14 cellular contexts compared by ENCODE assay signal in genomic region chr6:44176130-44176934, GRCh38. TPM values are rescaled to one million over a fixed set of nuclear protein-coding genes. Genes with fewer than 3 reads are reported as not detected.
A peak's percentile ranks its signal among the peaks of the same experiment; 100 is the strongest.
DNase-seq lines count a peak whose midpoint lies in the region; ATAC-seq and TF ChIP-seq lines count a peak whose summit lies in the region.
"Had no signal": no experiment of that assay in that cellular context is flagged by ENCODE, and none has a peak within 500 bp of the region (broad histone marks: within the 10 kb centered on the region; RNA-seq: fewer than 3 reads in every experiment).

No MANE protein-coding gene starts in this region.

- peaks cover 11% of the 10 kb centered on the region for H3K27me3 Mint-ChIP-seq in activated CD8-positive, alpha-beta T cell treated with anti-CD3 and anti-CD28 coated beads, Interleukin-2, amount 10 ng/mL, durations not matched to agents 7 days and 5 days (ENCODE audit: low read depth)
- H3K27me3 Mint-ChIP-seq in natural killer cell (ENCODE audit: low read depth in 2 of 2): peaks cover 3 to 6% of the 10 kb centered on the region in 2 donors
- H3K27me3 Mint-ChIP-seq: CD4-positive, CD25-positive, alpha-beta regulatory T cell had no signal

- BruUV-seq in A673 (replicated peaks; lab: Mats Ljungman, UMichigan): no TSS peak

- H3K36me3 ChIP-seq in DND-41 (ENCODE audit: insufficient read depth, low read length) (no peaks in the 10 kb centered on the region), H7 (replicated peaks; ENCODE audit: control insufficient read depth, insufficient read depth, low read length) (no peaks in the 10 kb centered on the region), A673 (ENCODE audit: insufficient read depth, low read length, poor library complexity, severe bottlenecking) (no peaks in the 10 kb centered on the region)
- H3K36me3 ChIP-seq: MG63 had no signal

- peak overlapping the region; percentile 54 for H3K4me3 Mint-ChIP-seq in activated CD8-positive, alpha-beta T cell treated with anti-CD3 and anti-CD28 coated beads, Interleukin-2, amount 10 ng/mL, durations not matched to agents 7 days and 5 days
- H3K4me3 Mint-ChIP-seq in natural killer cell: peak overlapping the region; percentile 61
- H3K4me3 Mint-ChIP-seq: CD4-positive, CD25-positive, alpha-beta regulatory T cell had no signal

- no peaks in the 10 kb centered on the region for H3K27me3 ChIP-seq in DND-41 (ENCODE audit: insufficient read depth, low read length, poor library complexity)
- H3K27me3 ChIP-seq in H7 (ENCODE audit: control insufficient read depth, insufficient read depth, low read length): no peaks in the 10 kb centered on the region
- no peaks in the 10 kb centered on the region for H3K27me3 ChIP-seq in A673 (replicated peaks; ENCODE audit: insufficient read depth, low read depth, low read length, poor library complexity)
- H3K27me3 ChIP-seq: MG63 had no signal

- CTCF ChIA-PET in activated CD8-positive, alpha-beta T cell treated with anti-CD3 and anti-CD28 coated beads, Interleukin-2, amount 10 ng/mL, durations not matched to agents 7 days and 5 days (lab: Charles Lee): interaction anchor here (1.3 to 1.8 kb wide), 4 partner anchors 61 to 162 kb away, joined by 3 to 8 read pairs (median 6); partner anchors contain the start of gene SLC35B2
- CTCF ChIA-PET in A673 (lab: Charles Lee): no interaction called here

- H3K4me1 ChIP-seq in DND-41 (ENCODE audit: insufficient read depth, low read length) (peaks cover 3% of the 10 kb centered on the region; the same call in 1 of the 2 replicates), A673 (ENCODE audit: insufficient read depth, low read length, poor library complexity, severe bottlenecking) (no peaks in the 10 kb centered on the region)

- H3K36me3 Mint-ChIP-seq in activated CD8-positive, alpha-beta T cell treated with anti-CD3 and anti-CD28 coated beads, Interleukin-2, amount 10 ng/mL, durations not matched to agents 7 days and 5 days (ENCODE audit: low read depth): no peaks in the 10 kb centered on the region
- H3K36me3 Mint-ChIP-seq in natural killer cell: no peaks in the 10 kb centered on the region
- H3K36me3 Mint-ChIP-seq: CD4-positive, CD25-positive, alpha-beta regulatory T cell had no signal

- no peaks in the 10 kb centered on the region for H3K9me3 ChIP-seq in DND-41 (ENCODE audit: insufficient read depth, low read length, severe bottlenecking)
- H3K9me3 ChIP-seq in A673 (ENCODE audit: low read depth, low read length, poor library complexity, severe bottlenecking): no peaks in the 10 kb centered on the region
- H3K9me3 ChIP-seq: MG63 had no signal

- no peak overlapping the region for H3K4me2 ChIP-seq in DND-41 (ENCODE audit: insufficient read depth, low read length)

- no peak overlapping the region for H3K27ac ChIP-seq in DND-41 (ENCODE audit: low read length)
- no peak overlapping the region for H3K27ac ChIP-seq in A673 (ENCODE audit: low read depth, low read length, poor library complexity, severe bottlenecking)

- intact Hi-C loops in natural killer cell (cut with micrococcal nuclease) (no loop called here), A673 (cut with micrococcal nuclease; ENCODE audit: unreplicated experiment) (no loop called here)

- TF ChIP-seq CTCF in DND-41 (IDR thresholded peaks at IDR 0.05; ENCODE audit: borderline replicate concordance, extremely low read depth, low read length, poor library complexity, severe bottlenecking) (no peak), natural killer cell (IDR thresholded peaks at IDR 0.05) (no peak), A673 (conservative IDR thresholded peaks at IDR 0.05; ENCODE audit: low read depth, low read length) (no peak)

- POLR2A ChIA-PET in activated CD8-positive, alpha-beta T cell treated with anti-CD3 and anti-CD28 coated beads, Interleukin-2, amount 10 ng/mL, durations not matched to agents 7 days and 5 days (lab: Charles Lee): interaction anchor here (0.6 to 0.9 kb wide), 3 partner anchors 70 to 122 kb away, joined by 3 to 4 read pairs (median 3); partner anchors contain the start of gene HSP90AB1
- POLR2A ChIA-PET in A673 (lab: Charles Lee; ENCODE audit: low non-redundant PET): interaction anchor here (0.6 kb wide), 1 partner anchor 230 kb away, joined by 5 read pairs; no protein-coding TSS in a partner anchor

- no peaks in the 10 kb centered on the region for H3K79me2 ChIP-seq in DND-41 (ENCODE audit: insufficient read depth, low read length)

- H2AFZ ChIP-seq in DND-41 (ENCODE audit: low read depth, low read length): no peak overlapping the region

- H3K4me1 Mint-ChIP-seq in activated CD8-positive, alpha-beta T cell treated with anti-CD3 and anti-CD28 coated beads, Interleukin-2, amount 10 ng/mL, durations not matched to agents 7 days and 5 days (ENCODE audit: low read depth): peaks cover 33% of the 10 kb centered on the region
- H3K4me1 Mint-ChIP-seq in natural killer cell: peaks cover 12 to 23% of the 10 kb centered on the region in 2 donors

- H4K20me1 ChIP-seq in DND-41 (ENCODE audit: insufficient read depth, low read length): no peaks in the 10 kb centered on the region

- ATAC-seq in DND-41 (ENCODE audit: insufficient read depth, low read depth) (peak; percentile 44; the same call in 2 of the 3 replicates), natural killer cell (peak in 1 of 3 donors; percentile 16), HG03342 (IDR thresholded peaks at IDR 0.05; ENCODE audit: unreplicated experiment) (no peak), GM19324 (IDR thresholded peaks at IDR 0.05; ENCODE audit: low FRiP score, unreplicated experiment) (no peak)
- no peak for ATAC-seq in activated CD8-positive, alpha-beta T cell treated with anti-CD3 and anti-CD28 coated beads, Interleukin-2, amount 10 ng/mL, durations not matched to agents 7 days and 5 days

- DNase-seq in DND-41 (peak; percentile 36), H7 (peak; percentile 39), natural killer cell (no peak), A673 (ENCODE audit: low spot score) (no peak)
- DNase-seq in activated CD8-positive, alpha-beta T cell treated with anti-CD3 and anti-CD28 coated beads, Interleukin-2, amount 10 ng/mL, durations not matched to agents 7 days and 5 days: no peak
- DNase-seq: GOT3; MG63; NK-92 treated with Interleukin-12 subunit alpha and Interleukin-12 subunit beta, amount 100 ng/mL, for 24 hours had no signal

- H3K4me3 ChIP-seq in DND-41 (ENCODE audit: low read depth in 1 of 2, low read length in 2 of 2): no peak overlapping the region
- no peak overlapping the region for H3K4me3 ChIP-seq in H7 (ENCODE audit: insufficient read depth, low read depth, low read length)
- no peak overlapping the region for H3K4me3 ChIP-seq in A673 (ENCODE audit: low read depth, low read length, poor library complexity, severe bottlenecking)
- H3K4me3 ChIP-seq: MG63 had no signal

- peak overlapping the region; percentile 12 for H3K27ac Mint-ChIP-seq in activated CD8-positive, alpha-beta T cell treated with anti-CD3 and anti-CD28 coated beads, Interleukin-2, amount 10 ng/mL, durations not matched to agents 7 days and 5 days
- peak overlapping the region in 1 of 2 donors; percentile 76 for H3K27ac Mint-ChIP-seq in natural killer cell
- H3K27ac Mint-ChIP-seq: CD4-positive, CD25-positive, alpha-beta regulatory T cell; progenitor cell of endocrine pancreas had no signal

- no peaks in the 10 kb centered on the region for H3K9me3 Mint-ChIP-seq in activated CD8-positive, alpha-beta T cell treated with anti-CD3 and anti-CD28 coated beads, Interleukin-2, amount 10 ng/mL, durations not matched to agents 7 days and 5 days (ENCODE audit: insufficient read depth)
- H3K9me3 Mint-ChIP-seq in natural killer cell: no peaks in the 10 kb centered on the region
- H3K9me3 Mint-ChIP-seq: CD4-positive, CD25-positive, alpha-beta regulatory T cell; central memory CD8-positive, alpha-beta T cell had no signal

- H3K9ac ChIP-seq in DND-41 (ENCODE audit: low read depth, low read length): no peak overlapping the region

RNA-seq across cellular contexts. Expression of gene CAPN11, which starts 17.7 kb away (rescaled TPM):
- total RNA-seq in H7 (2014; rRNA removed; shearing (Covaris generic)): 1.0 and 2.0 TPM in 2 replicates
- total RNA-seq in activated CD8-positive, alpha-beta T cell treated with anti-CD3 and anti-CD28 coated beads, Interleukin-2, amount 10 ng/mL, durations not matched to agents 7 days and 5 days: under 1 TPM; 0.58 to 0.70 TPM
- total RNA-seq in natural killer cell (not detected), A673 (2021) (not detected in 2 replicates)
- total RNA-seq: CD4-positive, CD25-positive, alpha-beta regulatory T cell; progenitor cell of endocrine pancreas had no signal

RNA-seq across cellular contexts. Expression of gene MYMX, which starts 40.4 kb away (rescaled TPM):
- total RNA-seq in H7 (2014; rRNA removed; shearing (Covaris generic)): 5.2 and 6.0 TPM in 2 replicates
- total RNA-seq in activated CD8-positive, alpha-beta T cell treated with anti-CD3 and anti-CD28 coated beads, Interleukin-2, amount 10 ng/mL, durations not matched to agents 7 days and 5 days: not detected
- not detected for total RNA-seq in natural killer cell
- 0.81 TPM in 1 of 2 replicates, not detected in the other for total RNA-seq in A673 (2021)
- total RNA-seq: CD4-positive, CD25-positive, alpha-beta regulatory T cell; progenitor cell of endocrine pancreas; ureter had no signal

RNA-seq across cellular contexts. Expression of gene SLC29A1, which starts 47.1 kb away (rescaled TPM):
- total RNA-seq in H7 (2014; rRNA removed; shearing (Covaris generic)): 68.6 and 71.9 TPM in 2 replicates
- total RNA-seq in activated CD8-positive, alpha-beta T cell treated with anti-CD3 and anti-CD28 coated beads, Interleukin-2, amount 10 ng/mL, durations not matched to agents 7 days and 5 days: 10 to 100 TPM; 49.2 to 53.4 TPM
- total RNA-seq in natural killer cell: 1 to 10 TPM; 2.2 to 5.5 (median 5.2) TPM
- total RNA-seq in A673 (2021): 92.5 and 108 TPM in 2 replicates

RNA-seq across cellular contexts. Expression of gene TMEM63B, which starts 49.0 kb away (rescaled TPM):
- total RNA-seq in H7 (2014; rRNA removed; shearing (Covaris generic)): 24.9 and 36.2 TPM in 2 replicates
- 10 to 100 TPM; 15.5 to 17.9 TPM for total RNA-seq in activated CD8-positive, alpha-beta T cell treated with anti-CD3 and anti-CD28 coated beads, Interleukin-2, amount 10 ng/mL, durations not matched to agents 7 days and 5 days
- 10 to 100 TPM; 24.7 to 30.8 (median 28.1) TPM for total RNA-seq in natural killer cell
- 32.0 and 34.2 TPM in 2 replicates for total RNA-seq in A673 (2021)

RNA-seq across cellular contexts. Expression of gene MRPL14, which starts 49.1 kb away (rescaled TPM):
- 91.0 and 92.0 TPM in 2 replicates for total RNA-seq in H7 (2014; rRNA removed; shearing (Covaris generic))
- 10 to 100 TPM; 57.3 to 60.9 TPM for total RNA-seq in activated CD8-positive, alpha-beta T cell treated with anti-CD3 and anti-CD28 coated beads, Interleukin-2, amount 10 ng/mL, durations not matched to agents 7 days and 5 days
- total RNA-seq in natural killer cell (10 to 100 TPM; 14.9 to 16.2 (median 16.0) TPM), A673 (2021) (78.8 and 80.4 TPM in 2 replicates)

Comparison
In these comparisons a context has a peak if more than half of its experiments do, and no peak if none do; other contexts are left out.
1. DNase-seq: peak in DND-41 (single experiment) and H7 (single experiment); none in activated CD8-positive, alpha-beta T cell treated with anti-CD3 and anti-CD28 coated beads, Interleukin-2, amount 10 ng/mL, durations not matched to agents 7 days and 5 days (single experiment), natural killer cell (single experiment) and A673 (single experiment).
2. RNA of gene SLC29A1, which starts 47.1 kb away (total RNA-seq): 92.5 to 108 TPM in A673, 68.6 to 71.9 TPM in H7 and 49.2 to 53.4 TPM in activated CD8-positive, alpha-beta T cell treated with anti-CD3 and anti-CD28 coated beads, Interleukin-2, amount 10 ng/mL, durations not matched to agents 7 days and 5 days; 2.2 to 5.5 TPM in natural killer cell; every median in the first group is over 4 times any median in the second.